ENCODE assay signal across 8 cellular contexts in genomic region chrX:57156397-57157049, GRCh38. TPM values are rescaled to one million over a fixed set of nuclear protein-coding genes. Genes with fewer than 3 reads are reported as not detected.
DNase-seq lines count a peak whose midpoint lies in the region; ATAC-seq and TF ChIP-seq lines count a peak whose summit lies in the region.

No MANE protein-coding gene starts in this region.

- no peak overlapping the region for H3K9ac ChIP-seq in MM.1S (ENCODE audit: low read length)

- no peaks in the 10 kb centered on the region for H3K9me3 ChIP-seq in MM.1S (replicated peaks; ENCODE audit: insufficient read depth, low read length)
- no peaks in the 10 kb centered on the region for H3K9me3 ChIP-seq in mucosa of descending colon

- no peaks in the 10 kb centered on the region for H3K79me2 ChIP-seq in MM.1S (ENCODE audit: low read length)

- no peaks in the 10 kb centered on the region for H3F3A ChIP-seq in MM.1S (ENCODE audit: insufficient read depth, low read length)

- H3K27ac ChIP-seq in MM.1S (ENCODE audit: low read length) (no peak overlapping the region), brain microvascular endothelial cell (no peak overlapping the region)

- H2AFZ ChIP-seq in MM.1S (ENCODE audit: low read length): no peak overlapping the region

- no peaks in the 10 kb centered on the region for H3K9me2 ChIP-seq in MM.1S (replicated peaks; ENCODE audit: insufficient read depth, low read length)

- intact Hi-C loops in mucosa of descending colon (cut with DNase I, micrococcal nuclease): no loop called here

- no peaks in the 10 kb centered on the region for H4K20me1 ChIP-seq in MM.1S (ENCODE audit: insufficient read depth, low read length)

- in situ Hi-C loops in brain microvascular endothelial cell (cut with HindIII; ENCODE audit: low pct_ligation_motif_present, low sequenced_read_pairs): no loop called here

- no peak for TF ChIP-seq POLR2A in GM18505 (IDR thresholded peaks at IDR 0.05; ENCODE audit: borderline replicate concordance, extremely low read depth, insufficient read depth, insufficient read length)

- H3K4me1 ChIP-seq in MM.1S (ENCODE audit: low read length) (no peaks in the 10 kb centered on the region), mucosa of descending colon (ENCODE audit: low read depth) (no peaks in the 10 kb centered on the region)

- no peaks in the 10 kb centered on the region for H3K27me3 ChIP-seq in MM.1S (replicated peaks; ENCODE audit: insufficient read depth, low read length)
- no peaks in the 10 kb centered on the region for H3K27me3 ChIP-seq in brain microvascular endothelial cell (replicated peaks)

- DNase-seq in EL: peak; percentile 13
- peak; percentile 28 for DNase-seq in MM.1S
- DNase-seq in brain microvascular endothelial cell: peak; percentile 40
- peak in 2 of 3 donors; percentile 55 to 69 for DNase-seq in mucosa of descending colon
- no peak for DNase-seq in HPDE6-E6E7 (ENCODE audit: extremely low spot score)
- DNase-seq in NK-92 (lab: John Stamatoyannopoulos, UW; ENCODE audit: unreplicated experiment): no peak

- no peak overlapping the region for H3K4me2 ChIP-seq in MM.1S (ENCODE audit: low read depth, low read length)

- no peak overlapping the region for H3K4me3 ChIP-seq in MM.1S (ENCODE audit: low read length)
- H3K4me3 ChIP-seq in brain microvascular endothelial cell (ENCODE audit: low read depth, low read length): no peak overlapping the region
- H3K4me3 ChIP-seq in mucosa of descending colon: no peak overlapping the region

- H3K36me3 ChIP-seq in MM.1S (replicated peaks; ENCODE audit: insufficient read depth, low read length) (no peaks in the 10 kb centered on the region), brain microvascular endothelial cell (replicated peaks) (no peaks in the 10 kb centered on the region), mucosa of descending colon (ENCODE audit: low read depth) (no peaks in the 10 kb centered on the region)

- ATAC-seq in mucosa of descending colon (peak; percentile 87), HG02840 (IDR thresholded peaks at IDR 0.05; ENCODE audit: low FRiP score, unreplicated experiment) (no peak), GM18505 (IDR thresholded peaks at IDR 0.05; ENCODE audit: unreplicated experiment) (no peak)

- TF ChIP-seq CTCF in MM.1S (IDR thresholded peaks at IDR 0.05; ENCODE audit: low read length): peak; percentile 48
- TF ChIP-seq CTCF in brain microvascular endothelial cell (IDR thresholded peaks at IDR 0.05; ENCODE audit: low read depth, low read length, missing control alignments): peak; percentile 49
- no peak for TF ChIP-seq CTCF in mucosa of descending colon (IDR thresholded peaks at IDR 0.05)

RNA-seq across cellular contexts. Expression of gene SPIN2A, which starts 19.3 kb away (rescaled TPM):
- 1 to 10 TPM in 2 of 3 donors, under 1 TPM in 1; 0.49 to 1.2 (median 1.1) TPM for total RNA-seq in mucosa of descending colon

RNA-seq across cellular contexts. Expression of gene SPIN2B, which starts 35.2 kb away (rescaled TPM):
- total RNA-seq in mucosa of descending colon: 10 to 100 TPM; 12.8 to 14.7 (median 14.6) TPM

Comparison
In these comparisons a context has a peak if more than half of its experiments do, and no peak if none do; other contexts are left out.
1. DNase-seq: peak in EL (single experiment), MM.1S (single experiment), brain microvascular endothelial cell (single experiment) and mucosa of descending colon (2 of 3); none in HPDE6-E6E7 (single experiment) and NK-92 (single experiment).